In the genomic region with DNA sequence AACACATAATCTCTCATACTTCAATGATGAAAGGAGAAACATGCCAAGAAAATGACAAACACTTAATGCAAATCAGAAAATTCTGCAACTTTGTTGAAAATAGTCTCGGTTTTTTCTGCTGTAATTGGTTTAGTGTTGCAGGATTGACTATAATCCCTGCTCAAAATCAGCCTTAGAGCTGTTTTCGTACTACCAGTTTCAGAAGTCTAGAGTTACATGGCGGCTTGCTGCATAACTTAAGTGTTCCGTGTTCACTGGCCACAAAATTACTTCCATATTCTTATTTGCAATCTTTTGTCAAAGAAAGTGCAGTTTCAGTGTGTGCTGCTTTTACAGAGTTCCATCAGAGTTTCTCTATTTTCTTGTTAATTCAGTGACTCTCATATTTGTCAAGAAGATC, we compare ENCODE assay signal across 23 cellular contexts. TPM values are rescaled to one million over a fixed set of nuclear protein-coding genes. Genes with fewer than 3 reads are reported as not detected.
DNase-seq lines count a peak whose midpoint lies in the region; ATAC-seq, FAIRE-seq and TF ChIP-seq lines count a peak whose summit lies in the region.
"Had no signal": no experiment of that assay in that cellular context is flagged by ENCODE, and none has a peak within 500 bp of the region (broad histone marks: within the 10 kb centered on the region; RNA-seq: fewer than 3 reads in every experiment).

No MANE protein-coding gene starts in this region.

- no peaks in the 10 kb centered on the region for H3K9me3 Mint-ChIP-seq in nephron
- H3K9me3 Mint-ChIP-seq: activated naive CD8-positive, alpha-beta T cell treated with anti-CD3 and anti-CD28 coated beads, Interleukin-2, amount 50 U/mL, for 24 hours had no signal

- no peak overlapping the region for H3K4me3 Mint-ChIP-seq in nephron
- H3K4me3 Mint-ChIP-seq: activated naive CD8-positive, alpha-beta T cell treated with anti-CD3 and anti-CD28 coated beads, Interleukin-2, amount 50 U/mL, for 24 hours; CD4-positive, CD25-positive, alpha-beta regulatory T cell had no signal

- no peaks in the 10 kb centered on the region for H3K36me3 Mint-ChIP-seq in nephron (ENCODE audit: low read depth)
- H3K36me3 Mint-ChIP-seq: CD4-positive, CD25-positive, alpha-beta regulatory T cell had no signal

- FAIRE-seq in RCC 7860 (lab: Jason Lieb, UNC): no peak

- DNase-seq in AG08395 (ENCODE audit: low spot score) (peak; percentile 41), LHCN-M2 (ENCODE audit: low read depth) (peak; percentile 70), dedifferentiated amniotic fluid mesenchymal stem cell (ENCODE audit: extremely low spot score) (peak; percentile 73), SIG-M5 treated with dmso at 0.1 percent for 504 hours (lab: John Stamatoyannopoulos, UW; ENCODE audit: unreplicated experiment) (no peak), RCC 7860 (ENCODE audit: low spot score) (no peak)
- no peak for DNase-seq in stimulated activated CD4-positive, alpha-beta T cell treated with anti-CD3 and anti-CD28 coated beads, Interleukin-4, amount 100 ng/mL, for 1 hour
- DNase-seq: ACHN; activated CD4-positive, alpha-beta T cell treated with anti-CD3 and anti-CD28 coated beads, Interleukin-2, amount 50 U/mL, for 1 hour; activated CD8-positive, alpha-beta memory T cell treated with anti-CD3 and anti-CD28 coated beads, Interleukin-2, amount 50 U/mL, for 48 hours; activated effector memory CD4-positive, alpha-beta T cell treated with Interleukin-2 at 50 U/mL for 16 hours; activated naive CD8-positive, alpha-beta T cell treated with anti-CD3 and anti-CD28 coated beads, Interleukin-2, amount 50 U/mL, for 24 hours; CD4-positive, CD25-positive, alpha-beta regulatory T cell; dorsolateral prefrontal cortex; H7; KBM-7; left colon; NCI-H1694 treated with DMSO at 0.1 percent for 48 hours; NCI-H774; stimulated activated CD8-positive, alpha-beta memory T cell treated with anti-CD3 and anti-CD28 coated beads, Interleukin-4, amount 100 ng/mL, for 48 hours; T-helper 2 cell; WERI-Rb-1 had no signal

- no peaks in the 10 kb centered on the region for H3K27me3 Mint-ChIP-seq in nephron (ENCODE audit: low read depth)
- H3K27me3 Mint-ChIP-seq: CD4-positive, CD25-positive, alpha-beta regulatory T cell had no signal

- peak overlapping the region; percentile 40 to 65 (median 57) for H3K27ac Mint-ChIP-seq in nephron
- H3K27ac Mint-ChIP-seq: activated naive CD8-positive, alpha-beta T cell treated with anti-CD3 and anti-CD28 coated beads, Interleukin-2, amount 50 U/mL, for 24 hours; CD4-positive, CD25-positive, alpha-beta regulatory T cell had no signal

- TF ChIP-seq CTCF in nephron (IDR thresholded peaks at IDR 0.05; ENCODE audit: unreplicated experiment in 3 of 3): no peak

- H3K4me1 Mint-ChIP-seq in nephron: peaks cover 16% of the 10 kb centered on the region
- H3K4me1 Mint-ChIP-seq: activated naive CD8-positive, alpha-beta T cell treated with anti-CD3 and anti-CD28 coated beads, Interleukin-2, amount 50 U/mL, for 24 hours; CD4-positive, CD25-positive, alpha-beta regulatory T cell had no signal

- ATAC-seq in GM21717 (IDR thresholded peaks at IDR 0.05; ENCODE audit: unreplicated experiment): no peak
- ATAC-seq: activated naive CD8-positive, alpha-beta T cell treated with anti-CD3 and anti-CD28 coated beads, Interleukin-2, amount 50 U/mL, for 24 hours; left colon had no signal

RNA-seq across cellular contexts. Expression of a gene that starts 48.9 kb away (rescaled TPM):
- 104 and 125 TPM in 2 replicates for total RNA-seq in LHCN-M2 (2014; rRNA removed)
- 25.6 TPM for polyA plus RNA-seq in LHCN-M2 (2012)

RNA-seq across cellular contexts. Expression of a gene that starts 54.9 kb away (rescaled TPM):
- 67.6 and 79.1 TPM in 2 replicates for total RNA-seq in LHCN-M2 (2014; rRNA removed)
- polyA plus RNA-seq in LHCN-M2 (2012): 31.2 TPM

Comparison
In these comparisons a context has a peak if more than half of its experiments do, and no peak if none do; other contexts are left out.
1. DNase-seq: peak in AG08395 (single experiment), LHCN-M2 (single experiment) and dedifferentiated amniotic fluid mesenchymal stem cell (single experiment); none in stimulated activated CD4-positive, alpha-beta T cell treated with anti-CD3 and anti-CD28 coated beads, Interleukin-4, amount 100 ng/mL, for 1 hour (single experiment), SIG-M5 treated with dmso at 0.1 percent for 504 hours (single experiment) and RCC 7860 (single experiment).